ENCODE assay signal across 8 cellular contexts in genomic region chr5:77775773-77776605, GRCh38. TPM values are rescaled to one million over a fixed set of nuclear protein-coding genes. Genes with fewer than 3 reads are reported as not detected.
DNase-seq lines count a peak whose midpoint lies in the region; ATAC-seq and TF ChIP-seq lines count a peak whose summit lies in the region.

TBCA (minus strand) TSS chr5:77776339; CDS start chr5:77776257, 82 bp downstream.

- H3K27ac ChIP-seq in WERI-Rb-1 (peak within 1 kb of the TSS; percentile 97), breast epithelium (peak within 1 kb of the TSS; percentile 99 to 100), smooth muscle cell (ENCODE audit: low read depth) (peak within 1 kb of the TSS; percentile 98)

- H3K27me3 ChIP-seq in WERI-Rb-1 (ENCODE audit: insufficient read depth, low read depth, severe bottlenecking), result no peaks in the 10 kb centered on the region
- H3K27me3 ChIP-seq in breast epithelium, result no peaks in the 10 kb centered on the region
- H3K27me3 ChIP-seq in smooth muscle cell (ENCODE audit: low read depth), result no peaks in the 10 kb centered on the region

- peak within 1 kb of the TSS; percentile 90 for H3K4me2 ChIP-seq in smooth muscle cell

- DNase-seq in AG09309 (ENCODE audit: low read depth) (peak; percentile 70), NCI-H2196 treated with DMSO at 0.1 percent for 48 hours (lab: John Stamatoyannopoulos, UW; ENCODE audit: unreplicated experiment) (peak; percentile 80), WERI-Rb-1 (peak; percentile 91), breast epithelium (ENCODE audit: low spot score in 2 of 2) (peak; percentile 73 to 78), iPS-NIHi11 (ENCODE audit: low spot score) (peak; percentile 90), smooth muscle cell (lab: John Stamatoyannopoulos, UW; ENCODE audit: unreplicated experiment) (peak; percentile 77)

- H4K20me1 ChIP-seq in smooth muscle cell (ENCODE audit: low read depth), result peaks cover 46% of the 10 kb centered on the region

- WGBS in smooth muscle cell (ENCODE audit: low lambda C conversion rate), result 1% methylated on average over 73 of the region's 92 CpGs

- TF ChIP-seq CTCF in AG09309 (IDR thresholded peaks at IDR 0.05; ENCODE audit: control insufficient read depth, insufficient read depth, low read depth, low read length, missing control alignments) (no peak), WERI-Rb-1 (IDR thresholded peaks at IDR 0.05; ENCODE audit: low read depth, low read length) (0 out of 2 replicates have a peak, but pooled peaks have one; percentile 5), breast epithelium (IDR thresholded peaks at IDR 0.05) (peak in 1 of 3 donors; percentile 4), smooth muscle cell (IDR thresholded peaks at IDR 0.05; ENCODE audit: borderline replicate concordance, insufficient read depth, poor library complexity, severe bottlenecking) (peak; percentile 12)

- peak; percentile 92 for ATAC-seq in GM18907 (IDR thresholded peaks at IDR 0.05; ENCODE audit: unreplicated experiment)
- peak; percentile 92 for ATAC-seq in HG03139 (IDR thresholded peaks at IDR 0.05; ENCODE audit: unreplicated experiment)

- peak; percentile 89 for TF ChIP-seq POLR2A in breast epithelium (IDR thresholded peaks at IDR 0.05)

- peaks cover 28% of the 10 kb centered on the region for H3K36me3 ChIP-seq in WERI-Rb-1
- no peaks in the 10 kb centered on the region for H3K36me3 ChIP-seq in breast epithelium
- H3K36me3 ChIP-seq in smooth muscle cell (ENCODE audit: low read depth), result no peaks in the 10 kb centered on the region

- H3K9ac ChIP-seq in smooth muscle cell (ENCODE audit: low read depth), result peak within 1 kb of the TSS; percentile 98

- H3K4me3 ChIP-seq in AG09309 (ENCODE audit: control insufficient read depth, low read depth, low read length), result peak within 1 kb of the TSS; percentile 77
- H3K4me3 ChIP-seq in WERI-Rb-1 (ENCODE audit: low read depth, low read length), result peak within 1 kb of the TSS; percentile 86
- peak within 1 kb of the TSS; percentile 71 to 95 (median 80) for H3K4me3 ChIP-seq in breast epithelium
- H3K4me3 ChIP-seq in smooth muscle cell, result peak within 1 kb of the TSS; percentile 70

- intact Hi-C loops in breast epithelium (cut with DNase I; ENCODE audit: low total_unique reads), result no loop called here

- H3K4me1 ChIP-seq in breast epithelium (no peaks in the 10 kb centered on the region), smooth muscle cell (ENCODE audit: low read depth) (peaks cover 27% of the 10 kb centered on the region)

- H2AFZ ChIP-seq in smooth muscle cell (ENCODE audit: low read depth), result peak within 1 kb of the TSS; percentile 39

- H3K9me3 ChIP-seq in WERI-Rb-1 (ENCODE audit: severe bottlenecking) (no peaks in the 10 kb centered on the region), breast epithelium (no peaks in the 10 kb centered on the region), smooth muscle cell (replicated peaks; ENCODE audit: low read depth) (no peaks in the 10 kb centered on the region)

- H3F3A ChIP-seq in smooth muscle cell (ENCODE audit: low read depth), result no peaks in the 10 kb centered on the region

- H3K79me2 ChIP-seq in smooth muscle cell (ENCODE audit: low read depth), result peaks cover 49% of the 10 kb centered on the region

RNA-seq across cellular contexts. Expression of gene TBCA, which starts in this region (rescaled TPM):
- 100 to 1,000 TPM; 109 to 150 (median 118) TPM for total RNA-seq in breast epithelium
- total RNA-seq in smooth muscle cell, result 190 and 198 TPM in 2 replicates
- 218 and 238 TPM in 2 replicates for polyA plus RNA-seq in smooth muscle cell

Comparison
In these comparisons a context has a peak if more than half of its experiments do, and no peak if none do; other contexts are left out.
1. Peak in every context shown above with its lines: DNase-seq, ATAC-seq, H3K4me3 ChIP-seq and H3K27ac ChIP-seq.